ENCODE assay signal across 19 cellular contexts in genomic region chr17:36848008-36848902, GRCh38.
"Had no signal": no experiment of that assay in that cellular context is flagged by ENCODE, and none has a peak within 500 bp of the region (broad histone marks: within the 10 kb centered on the region; RNA-seq: fewer than 3 reads in every experiment).

No MANE protein-coding gene starts in this region.

- H3K27me3 ChIP-seq: adrenal gland, cardiac muscle cell, pancreas had no signal

- DNase-seq: activated CD4-positive, alpha-beta T cell treated with anti-CD3 and anti-CD28 coated beads for 36 hours; activated CD4-positive, alpha-beta T cell treated with anti-CD3 and anti-CD28 coated beads, Interleukin-2, amount 50 U/mL, for 48 hours; activated gamma-delta T cell treated with Interleukin-2 at 50 U/mL for 16 hours; adrenal gland; dorsolateral prefrontal cortex; erythroblast; gastrocnemius medialis; heart left ventricle; left ventricle myocardium superior; mucosa of descending colon; naive B cell; pancreas; stimulated activated naive B cell treated with anti-CD40 and anti-IgM and Interleukin-4, amounts not matched to agents 10 μg/mL and 1 μg/mL and 100 μg/mL, for 72 hours; upper lobe of right lung had no signal

- H3K4me1 ChIP-seq: adrenal gland, gastrocnemius medialis, heart left ventricle, pancreas, upper lobe of right lung had no signal

- H3K36me3 ChIP-seq: adrenal gland, cardiac muscle cell, gastrocnemius medialis, heart left ventricle, pancreas, upper lobe of right lung had no signal

- H3K9me3 ChIP-seq: adrenal gland, gastrocnemius medialis, heart left ventricle, mucosa of descending colon, pancreas, upper lobe of right lung had no signal

- H3K27ac ChIP-seq: adrenal gland, cardiac muscle cell, dorsolateral prefrontal cortex, gastrocnemius medialis, heart left ventricle, pancreas, upper lobe of right lung had no signal

- ATAC-seq: activated CD4-positive, alpha-beta T cell treated with anti-CD3 and anti-CD28 coated beads for 36 hours; activated naive CD4-positive, alpha-beta T cell treated with anti-CD3 and anti-CD28 coated beads, Interleukin-2, amount 50 U/mL, for 72 hours; gastrocnemius medialis; heart left ventricle; left ventricle myocardium superior; mucosa of descending colon; pancreas; sciatic nerve; stimulated activated naive B cell treated with anti-CD40 and anti-IgM and Interleukin-4, amounts not matched to agents 10 μg/mL and 1 μg/mL and 100 μg/mL, for 72 hours; upper lobe of right lung; WTC11 had no signal

- H3K4me3 ChIP-seq: adrenal gland, cardiac muscle cell, dorsolateral prefrontal cortex, gastrocnemius medialis, heart left ventricle, mucosa of descending colon, pancreas, upper lobe of right lung had no signal

- FAIRE-seq: pancreas, TTC549 had no signal
